In the genomic region with DNA sequence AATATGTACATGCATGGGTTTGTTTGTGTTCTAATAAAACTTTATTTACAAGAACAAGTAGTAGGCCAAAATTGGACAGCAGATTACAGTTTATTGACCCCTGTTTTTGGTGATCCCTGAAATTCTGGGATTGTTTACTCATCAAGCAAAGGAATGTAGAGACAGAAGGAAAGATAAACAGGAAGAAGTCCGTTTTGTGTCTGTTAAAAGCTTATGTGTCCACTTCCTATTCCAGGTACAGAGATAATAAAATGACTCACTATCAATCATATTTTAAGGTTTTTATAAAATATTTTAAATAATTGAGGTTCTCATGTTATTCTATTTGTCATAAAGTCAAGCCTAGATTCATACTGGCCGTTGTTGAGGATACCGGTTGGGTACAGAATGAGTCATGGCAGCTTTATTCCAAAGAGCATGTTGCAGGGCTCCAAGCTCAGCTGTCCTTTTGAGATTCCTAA, we compare ENCODE assay signal across 17 cellular contexts.
DNase-seq lines count a peak whose midpoint lies in the region; ATAC-seq and TF ChIP-seq lines count a peak whose summit lies in the region.
"Had no signal": no experiment of that assay in that cellular context is flagged by ENCODE, and none has a peak within 500 bp of the region (broad histone marks: within the 10 kb centered on the region; RNA-seq: fewer than 3 reads in every experiment).

No MANE protein-coding gene starts in this region.

- H3K79me2 ChIP-seq in ACC112 (ENCODE audit: control insufficient read depth, insufficient read depth, low read length, unreplicated experiment): no peaks in the 10 kb centered on the region

- H3K36me3 ChIP-seq in ACC112 (ENCODE audit: insufficient read depth, low read length) (no peaks in the 10 kb centered on the region), IMR-90 (ENCODE audit: control insufficient read depth, insufficient read depth, low read length) (no peaks in the 10 kb centered on the region), Peyer's patch (no peaks in the 10 kb centered on the region)
- H3K36me3 ChIP-seq: thyroid gland had no signal

- no peaks in the 10 kb centered on the region for H3K9me3 ChIP-seq in IMR-90 (ENCODE audit: control insufficient read depth, insufficient read depth, low read length)
- H3K9me3 ChIP-seq in Peyer's patch: no peaks in the 10 kb centered on the region
- H3K9me3 ChIP-seq: thyroid gland had no signal

- H4K91ac ChIP-seq in IMR-90 (ENCODE audit: insufficient read depth, low read depth, low read length): no peak overlapping the region

- no peak overlapping the region for H2BK15ac ChIP-seq in IMR-90 (ENCODE audit: low read depth, low read length)

- H4K8ac ChIP-seq in IMR-90 (ENCODE audit: low read depth in 2 of 2, low read length in 2 of 2): no peak overlapping the region

- no peak overlapping the region for H3K4ac ChIP-seq in IMR-90 (ENCODE audit: low read depth, low read length)

- CTCF ChIA-PET in IMR-90 (lab: Yijun Ruan, JAX): interaction anchor here (0.6 kb wide), 1 partner anchor 54 kb away, joined by 3 read pairs; no protein-coding TSS in a partner anchor

- H3K9me1 ChIP-seq in IMR-90 (ENCODE audit: insufficient read depth, low read length): no peaks in the 10 kb centered on the region

- intact Hi-C loops in IMR-90 (cut with micrococcal nuclease): no loop called here

- H3K4me1 ChIP-seq in ACC112 (ENCODE audit: control insufficient read depth, insufficient read depth, low read length, unreplicated experiment) (peaks cover 13% of the 10 kb centered on the region), IMR-90 (ENCODE audit: control insufficient read depth, insufficient read depth, low read length) (no peaks in the 10 kb centered on the region), Peyer's patch (no peaks in the 10 kb centered on the region)
- H3K4me1 ChIP-seq: thyroid gland had no signal

- no peak overlapping the region for H2BK5ac ChIP-seq in IMR-90 (ENCODE audit: low read depth, low read length, poor library complexity, severe bottlenecking)

- no peak overlapping the region for H3K4me3 ChIP-seq in ACC112 (ENCODE audit: low read depth, low read length)
- no peak overlapping the region for H3K4me3 ChIP-seq in IMR-90 (ENCODE audit: insufficient read depth, low read depth, low read length)
- H3K4me3 ChIP-seq in astrocyte of the spinal cord (ENCODE audit: low read depth, low read length): no peak overlapping the region
- H3K4me3 ChIP-seq in Peyer's patch: no peak overlapping the region
- H3K4me3 ChIP-seq: skin epidermis, thyroid gland had no signal

- H3K27ac ChIP-seq in ACC112 (ENCODE audit: low read depth, low read length): peak overlapping the region; percentile 11
- no peak overlapping the region for H3K27ac ChIP-seq in IMR-90 (ENCODE audit: insufficient read depth, low read length)
- H3K27ac ChIP-seq in Peyer's patch: no peak overlapping the region
- H3K27ac ChIP-seq: skin epidermis, thyroid gland had no signal

- ATAC-seq in IMR-90 (ENCODE audit: low read depth): no peak
- ATAC-seq in HG03354 (IDR thresholded peaks at IDR 0.05; ENCODE audit: poor library complexity, severe bottlenecking, unreplicated experiment): no peak
- ATAC-seq: activated naive CD8-positive, alpha-beta T cell treated with anti-CD3 and anti-CD28 coated beads, Interleukin-2, amount 50 U/mL, for 24 hours; activated T-cell treated with anti-CD3 and anti-CD28 coated beads, Interleukin-2, amount 50 U/mL, for 4 hours had no signal

- H2AFZ ChIP-seq in ACC112 (ENCODE audit: low read length, unreplicated experiment) (no peak overlapping the region), IMR-90 (replicated peaks; ENCODE audit: low read length, poor library complexity) (no peak overlapping the region)

- BruUV-seq in IMR-90 (replicated peaks; lab: Mats Ljungman, UMichigan): no TSS peak

- dilution Hi-C loops in IMR-90 (cut with HindIII; ENCODE audit: low sequenced_read_pairs, unreplicated experiment): no loop called here

- H3K56ac ChIP-seq in IMR-90 (ENCODE audit: extremely low read depth, insufficient read depth, low read length): no peak overlapping the region

- no peak overlapping the region for H2BK20ac ChIP-seq in IMR-90 (ENCODE audit: low read depth, low read length)

- no peak overlapping the region for H3K4me2 ChIP-seq in IMR-90 (ENCODE audit: low read depth, low read length)

- H4K20me1 ChIP-seq in IMR-90 (ENCODE audit: insufficient read depth, low read length): no peaks in the 10 kb centered on the region

- H3K18ac ChIP-seq in IMR-90 (ENCODE audit: low read depth, low read length): no peak overlapping the region

- POLR2A ChIA-PET in IMR-90 (lab: Charles Lee; ENCODE audit: unreplicated experiment): no interaction called here

- no peak overlapping the region for H3K14ac ChIP-seq in IMR-90 (replicated peaks; ENCODE audit: low read depth, low read length)

- no peak for TF ChIP-seq POLR2A in IMR-90 (IDR thresholded peaks at IDR 0.05; ENCODE audit: low read depth, low read length)
- no peak for TF ChIP-seq POLR2A in Peyer's patch (IDR thresholded peaks at IDR 0.05)

- H4K5ac ChIP-seq in IMR-90 (ENCODE audit: low read depth, low read length): no peak overlapping the region

- no peak for TF ChIP-seq RAD21 in IMR-90 (IDR thresholded peaks at IDR 0.05; ENCODE audit: low read length)

- no peak overlapping the region for H2AK9ac ChIP-seq in IMR-90 (replicated peaks; ENCODE audit: low read depth, low read length, poor library complexity)

- TF ChIP-seq CTCF in IMR-90 (conservative IDR thresholded peaks at IDR 0.05; ENCODE audit: low read depth, low read length) (no peak), astrocyte of the spinal cord (IDR thresholded peaks at IDR 0.05; ENCODE audit: low read depth, low read length) (no peak), Peyer's patch (IDR thresholded peaks at IDR 0.05) (no peak)

- no peaks in the 10 kb centered on the region for H3K79me1 ChIP-seq in IMR-90 (ENCODE audit: low read depth in 1 of 2, low read length in 2 of 2)

- no peak overlapping the region for H3K9ac ChIP-seq in IMR-90 (ENCODE audit: low read depth, low read length)

- H3K27me3 ChIP-seq in ACC112 (ENCODE audit: insufficient read depth, low read length) (no peaks in the 10 kb centered on the region), IMR-90 (ENCODE audit: control insufficient read depth, insufficient read depth, low read length) (no peaks in the 10 kb centered on the region), Peyer's patch (no peaks in the 10 kb centered on the region)
- H3K27me3 ChIP-seq: thyroid gland had no signal

- in situ Hi-C loops in IMR-90 (cut with MboI; ENCODE audit: low sequenced_read_pairs): no loop called here
- in situ Hi-C loops in astrocyte of the spinal cord (cut with HindIII; ENCODE audit: low sequenced_read_pairs): no loop called here

- DNase-seq in IMR-90 (peak; percentile 19), astrocyte of the spinal cord (ENCODE audit: low read depth, low spot score) (peak; percentile 24), kidney tubule cell (ENCODE audit: low spot score) (peak; percentile 17), GM03348 (ENCODE audit: low spot score) (no peak), Peyer's patch (no peak), NCI-H2196 treated with DMSO at 0.1 percent for 48 hours (lab: John Stamatoyannopoulos, UW; ENCODE audit: unreplicated experiment) (no peak)
- DNase-seq: ACHN; activated CD4-positive, alpha-beta T cell treated with anti-CD3 and anti-CD28 coated beads, Interleukin-2, amount 50 U/mL, for 4 hours; activated naive CD8-positive, alpha-beta T cell treated with anti-CD3 and anti-CD28 coated beads, Interleukin-2, amount 50 U/mL, for 24 hours; activated T-cell treated with anti-CD3 and anti-CD28 coated beads, Interleukin-2, amount 50 U/mL, for 4 hours; CD4-positive, alpha-beta memory T cell; H9; NCI-H1417; thyroid gland had no signal

- H2BK120ac ChIP-seq in IMR-90 (ENCODE audit: low read depth, low read length): no peak overlapping the region

- H2AK5ac ChIP-seq in IMR-90 (ENCODE audit: low read depth, low read length): no peak overlapping the region

- WGBS in IMR-90 (ENCODE audit: extremely low coverage in 2 of 2, insufficient read length in 1 of 2), 2 experiments: no CpG with 5 or more reads among the region's 3 CpGs

- H3K23ac ChIP-seq in IMR-90 (ENCODE audit: low read depth, low read length): no peak overlapping the region

TF ChIP-seq in IMR-90, 13 proteins besides CTCF, POLR2A, EP300 and RAD21:
- no peak for TF ChIP-seq CHD1 (IDR thresholded peaks at IDR 0.05; ENCODE audit: low read depth, low read length)
- TF ChIP-seq RFX5 (IDR thresholded peaks at IDR 0.05; ENCODE audit: low read depth, low read length): no peak
- TF ChIP-seq FOS (IDR thresholded peaks at IDR 0.05; ENCODE audit: low read depth, low read length): no peak
- TF ChIP-seq CEBPB (IDR thresholded peaks at IDR 0.05; ENCODE audit: low read depth, low read length): no peak
- no peak for TF ChIP-seq BHLHE40 (IDR thresholded peaks at IDR 0.05; ENCODE audit: low read depth, low read length)
- TF ChIP-seq RCOR1 (IDR thresholded peaks at IDR 0.05; ENCODE audit: insufficient replicate concordance, low read length): no peak
- TF ChIP-seq, protein P1, sequence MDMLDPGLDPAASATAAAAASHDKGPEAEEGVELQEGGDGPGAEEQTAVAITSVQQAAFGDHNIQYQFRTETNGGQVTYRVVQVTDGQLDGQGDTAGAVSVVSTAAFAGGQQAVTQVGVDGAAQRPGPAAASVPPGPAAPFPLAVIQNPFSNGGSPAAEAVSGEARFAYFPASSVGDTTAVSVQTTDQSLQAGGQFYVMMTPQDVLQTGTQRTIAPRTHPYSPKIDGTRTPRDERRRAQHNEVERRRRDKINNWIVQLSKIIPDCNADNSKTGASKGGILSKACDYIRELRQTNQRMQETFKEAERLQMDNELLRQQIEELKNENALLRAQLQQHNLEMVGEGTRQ (IDR thresholded peaks at IDR 0.05; ENCODE audit: low read depth, low read length): no peak

Comparison
In these comparisons a context has a peak if more than half of its experiments do, and no peak if none do; other contexts are left out.
1. DNase-seq: peak in IMR-90 (single experiment), astrocyte of the spinal cord (single experiment) and kidney tubule cell (single experiment); none in GM03348 (single experiment), Peyer's patch (0 of 3) and NCI-H2196 treated with DMSO at 0.1 percent for 48 hours (single experiment).